Comparison of ENCODE assay signal across 13 cellular contexts in genomic region chr20:58550661-58551060, GRCh38. TPM values are rescaled to one million over a fixed set of nuclear protein-coding genes. Genes with fewer than 3 reads are reported as not detected.
DNase-seq lines count a peak whose midpoint lies in the region; ATAC-seq, FAIRE-seq and TF ChIP-seq lines count a peak whose summit lies in the region.
"Had no signal": no experiment of that assay in that cellular context is flagged by ENCODE, and none has a peak within 500 bp of the region (broad histone marks: within the 10 kb centered on the region; RNA-seq: fewer than 3 reads in every experiment).

No MANE protein-coding gene starts in this region.

- CTCF ChIA-PET in AG04449 (lab: Yijun Ruan, JAX) = interaction anchor here (0.6 to 1.6 kb wide), 3 partner anchors 15 to 100 kb away, joined by 3 to 4 read pairs (median 3); partner anchors contain the start of gene STX16

- POLR2A ChIA-PET in AG04449 (lab: Yijun Ruan, JAX) = interaction anchor here (0.7 to 1.9 kb wide), 6 partner anchors 9 to 101 kb away, joined by 3 to 11 read pairs (median 6); partner anchors contain the start of genes APCDD1L and STX16

- FAIRE-seq in HTR-8/SVneo (lab: Jason Lieb, UNC) = peak; percentile 88

- DNase-seq in AG04449 (ENCODE audit: low read depth, low spot score) (peak; percentile 85), HTR-8/SVneo (ENCODE audit: insufficient read length, low spot score) (peak; percentile 81), choroid plexus epithelial cell (ENCODE audit: low read depth) (peak; percentile 96), lung microvascular endothelial cell (ENCODE audit: low read depth in 2 of 2) (peak; percentile 47 to 95), NCI-H2029 treated with DMSO at 0.1 percent for 48 hours (lab: John Stamatoyannopoulos, UW) (no peak), NCI-H446 (lab: John Stamatoyannopoulos, UW) (no peak)
- DNase-seq: activated CD8-positive, alpha-beta memory T cell treated with anti-CD3 and anti-CD28 coated beads, Interleukin-2, amount 50 U/mL, for 4 hours; BE2C; upper lobe of left lung had no signal

- no peak overlapping the region for H3K4me3 ChIP-seq in AG04449 (ENCODE audit: low read depth, low read length)
- no peak overlapping the region for H3K4me3 ChIP-seq in choroid plexus epithelial cell (ENCODE audit: low read depth, low read length)
- H3K4me3 ChIP-seq: skin epidermis, upper lobe of left lung had no signal

- no peak for TF ChIP-seq CTCF in AG04449 (IDR thresholded peaks at IDR 0.05; ENCODE audit: insufficient read depth, low read length, missing control alignments)
- no peak for TF ChIP-seq CTCF in choroid plexus epithelial cell (conservative IDR thresholded peaks at IDR 0.05; ENCODE audit: low read depth, low read length)

- ATAC-seq in GM21619 (IDR thresholded peaks at IDR 0.05; ENCODE audit: unreplicated experiment) = no peak
- no peak for ATAC-seq in HG03196 (IDR thresholded peaks at IDR 0.05; ENCODE audit: unreplicated experiment)
- ATAC-seq: Panc1 had no signal

RNA-seq across cellular contexts. Expression of gene APCDD1L, which starts 35.5 kb away (rescaled TPM):
- total RNA-seq in lung microvascular endothelial cell = under 0.01 TPM in 1 of 2 replicates, not detected in the other

Comparison
In these comparisons a context has a peak if more than half of its experiments do, and no peak if none do; other contexts are left out.
1. DNase-seq: peak in AG04449 (single experiment), HTR-8/SVneo (single experiment), choroid plexus epithelial cell (single experiment) and lung microvascular endothelial cell (2 of 2); none in NCI-H2029 treated with DMSO at 0.1 percent for 48 hours (single experiment) and NCI-H446 (0 of 2).